In genomic region chr7:132608523-132608922, GRCh38 we compare ENCODE assay signal across 11 cellular contexts. TPM values are rescaled to one million over a fixed set of nuclear protein-coding genes. Genes with fewer than 3 reads are reported as not detected.
"Had no signal": no experiment of that assay in that cellular context is flagged by ENCODE, and none has a peak within 500 bp of the region (broad histone marks: within the 10 kb centered on the region; RNA-seq: fewer than 3 reads in every experiment).

No MANE protein-coding gene starts in this region.

- FAIRE-seq: H1, H54 had no signal

- H3K27ac ChIP-seq: GM23248 had no signal

- H3K9ac ChIP-seq: GM23248 had no signal

- H2AFZ ChIP-seq: GM23248, GM23338 had no signal

- DNase-seq: GM23248, GOT3, H7, H9, HCEC 1CT, HFFc6 had no signal

- H3K4me3 ChIP-seq: GM23248, GM23338, HAP-1 had no signal

- H3K36me3 ChIP-seq: HAP-1 had no signal

- H3K4me2 ChIP-seq: GM23338 had no signal

- ATAC-seq: GM23338, HCT116 had no signal

- H3K9me3 ChIP-seq: HAP-1 had no signal

- H3K4me1 ChIP-seq: HAP-1 had no signal

RNA-seq across cellular contexts. Expression of gene PLXNA4, which starts 32.3 kb away (rescaled TPM):
- polyA plus RNA-seq: GM23248 had no signal
